ENCODE assay signal across 24 cellular contexts in genomic region chr3:140421884-140422283, GRCh38.
"Had no signal": no experiment of that assay in that cellular context is flagged by ENCODE, and none has a peak within 500 bp of the region (broad histone marks: within the 10 kb centered on the region; RNA-seq: fewer than 3 reads in every experiment).

No MANE protein-coding gene starts in this region.

- H3K36me3 Mint-ChIP-seq: activated CD4-positive, alpha-beta memory T cell treated with anti-CD3 and anti-CD28 coated beads for 36 hours; activated naive CD8-positive, alpha-beta T cell treated with anti-CD3 and anti-CD28 coated beads, Interleukin-2, amount 10 ng/mL, durations not matched to agents 7 days and 5 days; naive B cell; neural progenitor cell had no signal

- H3K27ac Mint-ChIP-seq: activated B cell treated with CpG ODN at 0.5 μM for 24 hours; activated CD4-positive, alpha-beta memory T cell treated with anti-CD3 and anti-CD28 coated beads for 36 hours; activated naive CD8-positive, alpha-beta T cell treated with anti-CD3 and anti-CD28 coated beads, Interleukin-2, amount 10 ng/mL, durations not matched to agents 7 days and 5 days; activated T-cell treated with anti-CD3 and anti-CD28 coated beads, Interleukin-2, amount 50 U/mL, for 24 hours; activated T-helper 2 cell treated with anti-CD3 and anti-CD28 coated beads, Interferon-gamma antibody, Interleukin-2, Interleukin-4, amounts not matched to agents 10 μg/mL and 5 μg/mL and 100 μg/mL, durations not matched to agents 14 hours and 24 hours and 36 hours; naive B cell; neural progenitor cell; stimulated activated naive CD8-positive, alpha-beta T cell treated with anti-CD3 and anti-CD28 coated beads, Interleukin-15, Interleukin-2, amounts not matched to agents 100 ng/mL and 50 ng/mL, for 24 hours; T-helper 2 cell treated with Interferon-gamma antibody and Interleukin-4, amounts not matched to agents 5 μg/mL and 100 μg/mL, for 36 hours had no signal

- H3K4me3 ChIP-seq: body of pancreas, esophagus squamous epithelium, hepatocyte, lung, neural progenitor cell, ovary, psoas muscle, skin epidermis had no signal

- H3K27me3 ChIP-seq: body of pancreas, esophagus squamous epithelium, hepatocyte, neural progenitor cell, ovary had no signal

- H3K4me3 Mint-ChIP-seq: activated B cell treated with CpG ODN at 0.5 μM for 24 hours; activated CD4-positive, alpha-beta memory T cell treated with anti-CD3 and anti-CD28 coated beads for 36 hours; activated naive CD8-positive, alpha-beta T cell treated with anti-CD3 and anti-CD28 coated beads, Interleukin-2, amount 10 ng/mL, durations not matched to agents 7 days and 5 days; activated T-cell treated with anti-CD3 and anti-CD28 coated beads, Interleukin-2, amount 50 U/mL, for 24 hours; naive B cell; neural progenitor cell; stimulated activated naive CD8-positive, alpha-beta T cell treated with anti-CD3 and anti-CD28 coated beads, Interleukin-15, Interleukin-2, amounts not matched to agents 100 ng/mL and 50 ng/mL, for 24 hours; T-helper 2 cell treated with Interferon-gamma antibody and Interleukin-4, amounts not matched to agents 5 μg/mL and 100 μg/mL, for 36 hours had no signal

- DNase-seq: activated B cell treated with CpG ODN at 0.5 μM for 24 hours; activated CD4-positive, alpha-beta memory T cell treated with anti-CD3 and anti-CD28 coated beads for 36 hours; activated CD4-positive, alpha-beta T cell treated with anti-CD3 and anti-CD28 coated beads for 4 hours; activated naive CD4-positive, alpha-beta T cell treated with Interleukin-2 at 50 U/mL for 16 hours; activated naive CD8-positive, alpha-beta T cell treated with anti-CD3 and anti-CD28 coated beads, Interleukin-2, amount 10 ng/mL, durations not matched to agents 7 days and 5 days; activated T-cell treated with anti-CD3 and anti-CD28 coated beads, Interleukin-2, amount 50 U/mL, for 24 hours; body of pancreas; cortex of kidney; effector CD4-positive, alpha-beta T cell; esophagus squamous epithelium; naive B cell; ovary; psoas muscle; right cardiac atrium; trophoblast cell had no signal

- H3K27me3 Mint-ChIP-seq: activated CD4-positive, alpha-beta memory T cell treated with anti-CD3 and anti-CD28 coated beads for 36 hours; activated T-cell treated with anti-CD3 and anti-CD28 coated beads, Interleukin-2, amount 50 U/mL, for 24 hours had no signal

- H3K9me3 Mint-ChIP-seq: activated B cell treated with CpG ODN at 0.5 μM for 24 hours; activated CD4-positive, alpha-beta memory T cell treated with anti-CD3 and anti-CD28 coated beads for 36 hours; activated naive CD8-positive, alpha-beta T cell treated with anti-CD3 and anti-CD28 coated beads, Interleukin-2, amount 10 ng/mL, durations not matched to agents 7 days and 5 days; activated T-cell treated with anti-CD3 and anti-CD28 coated beads, Interleukin-2, amount 50 U/mL, for 24 hours; activated T-helper 2 cell treated with anti-CD3 and anti-CD28 coated beads, Interferon-gamma antibody, Interleukin-2, Interleukin-4, amounts not matched to agents 10 μg/mL and 5 μg/mL and 100 μg/mL, durations not matched to agents 14 hours and 24 hours and 36 hours; naive B cell; neural progenitor cell; stimulated activated naive CD8-positive, alpha-beta T cell treated with anti-CD3 and anti-CD28 coated beads, Interleukin-15, Interleukin-2, amounts not matched to agents 100 ng/mL and 50 ng/mL, for 24 hours; T-helper 2 cell treated with Interferon-gamma antibody and Interleukin-4, amounts not matched to agents 5 μg/mL and 100 μg/mL, for 36 hours had no signal

- FAIRE-seq: islet of Langerhans, TTC549 had no signal

- ATAC-seq: body of pancreas, psoas muscle, right cardiac atrium had no signal

- H3K36me3 ChIP-seq: esophagus squamous epithelium, neural progenitor cell, ovary had no signal

- H3K4me1 Mint-ChIP-seq: activated B cell treated with CpG ODN at 0.5 μM for 24 hours, naive B cell had no signal
